In the genomic region with DNA sequence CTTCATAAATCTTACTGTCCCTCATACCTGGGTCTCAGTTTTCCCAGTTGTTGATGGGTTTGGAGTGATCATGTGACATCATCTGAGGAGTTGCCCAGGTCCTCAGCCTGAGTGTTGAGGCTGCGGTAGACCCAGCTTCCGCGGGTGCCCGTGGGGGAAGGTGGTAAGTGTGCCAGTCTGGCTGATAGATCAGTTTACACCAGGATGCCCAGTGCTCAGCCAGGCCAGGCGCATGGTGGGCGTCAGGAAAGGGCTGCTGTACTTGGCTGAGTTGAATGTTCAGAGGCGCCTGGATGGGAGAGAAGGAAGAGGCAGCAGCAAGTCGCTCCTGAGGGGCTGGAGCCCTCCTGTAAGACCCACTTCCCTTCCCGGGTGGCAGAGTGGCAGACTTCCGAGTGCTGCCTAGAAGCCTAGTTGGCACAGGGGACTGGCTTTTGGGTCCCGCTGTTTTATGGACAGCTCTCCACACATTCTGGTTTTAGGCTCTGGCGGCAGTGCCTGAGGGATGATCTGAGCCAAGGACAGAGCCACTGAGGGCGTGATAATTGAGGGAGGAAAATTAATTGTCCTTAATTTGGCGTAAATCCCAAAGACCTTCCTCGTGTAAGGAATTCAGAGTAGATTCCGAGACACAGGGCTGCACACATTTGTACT, we compare ENCODE assay signal across 12 cellular contexts. TPM values are rescaled to one million over a fixed set of nuclear protein-coding genes. Genes with fewer than 3 reads are reported as not detected.
A peak's percentile ranks its signal among the peaks of the same experiment; 100 is the strongest.
DNase-seq lines count a peak whose midpoint lies in the region; ATAC-seq and TF ChIP-seq lines count a peak whose summit lies in the region.
"Had no signal": no experiment of that assay in that cellular context is flagged by ENCODE, and none has a peak within 500 bp of the region (broad histone marks: within the 10 kb centered on the region; RNA-seq: fewer than 3 reads in every experiment).

No MANE protein-coding gene starts in this region.

- peaks cover 0 to 9% (median 0%) of the 10 kb centered on the region in 11 experiments; a peak in 1 of 22 replicates for H3K36me3 ChIP-seq in BLaER1 treated with 17β-estradiol and CSF1 and Interleukin-3, amounts not matched to agents 10 nM and 100 nM
- H3K36me3 ChIP-seq in MM.1S (replicated peaks; ENCODE audit: insufficient read depth, low read length), result no peaks in the 10 kb centered on the region
- no peaks in the 10 kb centered on the region for H3K36me3 ChIP-seq in neural progenitor cell
- peaks cover 9% of the 10 kb centered on the region for H3K36me3 ChIP-seq in A673 (ENCODE audit: insufficient read depth, low read length, poor library complexity, severe bottlenecking)
- H3K36me3 ChIP-seq: spleen had no signal

- DNase-seq in MM.1S (no peak), cerebellar cortex (ENCODE audit: low spot score) (peak; percentile 82), neural progenitor cell (ENCODE audit: low spot score) (no peak), EL (no peak), NCI-H2107 treated with DMSO at 0.1 percent for 48 hours (lab: John Stamatoyannopoulos, UW; ENCODE audit: unreplicated experiment) (no peak), A673 (ENCODE audit: low spot score) (no peak)
- DNase-seq: NCI-H1694 treated with DMSO at 0.1 percent for 48 hours had no signal

- H3K27me3 Mint-ChIP-seq in neural progenitor cell (ENCODE audit: insufficient read depth, low read depth), result peaks cover 15% of the 10 kb centered on the region

- H3K4me1 ChIP-seq in BLaER1 treated with 17β-estradiol and CSF1 and Interleukin-3, amounts not matched to agents 10 nM and 100 nM, result peaks cover 30 to 57% (median 41%) of the 10 kb centered on the region in 10 experiments
- H3K4me1 ChIP-seq in MM.1S (ENCODE audit: low read length), result no peaks in the 10 kb centered on the region
- peaks cover 28% of the 10 kb centered on the region for H3K4me1 ChIP-seq in neural progenitor cell
- peaks cover 23% of the 10 kb centered on the region for H3K4me1 ChIP-seq in A673 (ENCODE audit: insufficient read depth, low read length, poor library complexity, severe bottlenecking)

- no peak overlapping the region for H3K27ac Mint-ChIP-seq in neural progenitor cell
- H3K27ac Mint-ChIP-seq: dendritic cell treated with granulocyte-macrophage colony-stimulating factor and Interleukin-4, amounts not matched to agents 40 ng/mL and 50 ng/mL, for 4 days had no signal

- H4K20me1 ChIP-seq in BLaER1 treated with 17β-estradiol and CSF1 and Interleukin-3, amounts not matched to agents 10 nM and 100 nM, result peaks cover 0 to 10% (median 0%) of the 10 kb centered on the region in 11 experiments; a peak in 2 of 22 replicates
- H4K20me1 ChIP-seq in MM.1S (ENCODE audit: insufficient read depth, low read length), result no peaks in the 10 kb centered on the region
- peaks cover 67% of the 10 kb centered on the region for H4K20me1 ChIP-seq in neural progenitor cell (ENCODE audit: low read depth)

- H3F3A ChIP-seq in MM.1S (ENCODE audit: insufficient read depth, low read length) (no peaks in the 10 kb centered on the region), neural progenitor cell (ENCODE audit: low read depth) (peaks cover 9% of the 10 kb centered on the region)

- H3K4me3 Mint-ChIP-seq in neural progenitor cell, result no peak overlapping the region

- H3K4me3 ChIP-seq in BLaER1 treated with 17β-estradiol and CSF1 and Interleukin-3, amounts not matched to agents 10 nM and 100 nM, result peak overlapping the region in 4 of 10 experiments; percentile 56 to 63 (median 59); a peak in 6 of 20 replicates
- H3K4me3 ChIP-seq in MM.1S (ENCODE audit: low read length), result peak overlapping the region; percentile 63; the same call in 1 of the 2 replicates
- no peak overlapping the region for H3K4me3 ChIP-seq in neural progenitor cell
- H3K4me3 ChIP-seq in A673 (ENCODE audit: low read depth, low read length, poor library complexity, severe bottlenecking), result no peak overlapping the region
- H3K4me3 ChIP-seq: mucosa of descending colon had no signal

- TF ChIP-seq CTCF in MM.1S (IDR thresholded peaks at IDR 0.05; ENCODE audit: low read length), result no peak
- no peak for TF ChIP-seq CTCF in neural progenitor cell (IDR thresholded peaks at IDR 0.05)
- no peak for TF ChIP-seq CTCF in A673 (conservative IDR thresholded peaks at IDR 0.05; ENCODE audit: low read depth, low read length)

- no peak for ATAC-seq in HG02763 (IDR thresholded peaks at IDR 0.05; ENCODE audit: unreplicated experiment)

- no peaks in the 10 kb centered on the region for H3K9me3 Mint-ChIP-seq in neural progenitor cell
- H3K9me3 Mint-ChIP-seq: dendritic cell treated with granulocyte-macrophage colony-stimulating factor and Interleukin-4, amounts not matched to agents 40 ng/mL and 50 ng/mL, for 4 days had no signal

- no peaks in the 10 kb centered on the region for H3K27me3 ChIP-seq in BLaER1 treated with 17β-estradiol and CSF1 and Interleukin-3, amounts not matched to agents 10 nM and 100 nM
- H3K27me3 ChIP-seq in MM.1S (replicated peaks; ENCODE audit: insufficient read depth, low read length), result no peaks in the 10 kb centered on the region
- no peaks in the 10 kb centered on the region for H3K27me3 ChIP-seq in neural progenitor cell
- H3K27me3 ChIP-seq in A673 (replicated peaks; ENCODE audit: insufficient read depth, low read depth, low read length, poor library complexity), result no peaks in the 10 kb centered on the region

- H3K27ac ChIP-seq in BLaER1 treated with 17β-estradiol and CSF1 and Interleukin-3, amounts not matched to agents 10 nM and 100 nM, result no peak overlapping the region; a peak in 1 of 22 replicates
- H3K27ac ChIP-seq in MM.1S (ENCODE audit: low read length), result no peak overlapping the region
- no peak overlapping the region for H3K27ac ChIP-seq in neural progenitor cell
- H3K27ac ChIP-seq in A673 (ENCODE audit: low read depth, low read length, poor library complexity, severe bottlenecking), result no peak overlapping the region
- H3K27ac ChIP-seq: spleen had no signal

- peaks cover 14% of the 10 kb centered on the region for H3K36me3 Mint-ChIP-seq in neural progenitor cell

- no peaks in the 10 kb centered on the region for H3K9me2 ChIP-seq in MM.1S (replicated peaks; ENCODE audit: insufficient read depth, low read length)

- CTCF ChIA-PET in A673 (lab: Charles Lee), result no interaction called here

- intact Hi-C loops in A673 (cut with micrococcal nuclease; ENCODE audit: unreplicated experiment), result no loop called here

- H3K4me2 ChIP-seq in BLaER1 treated with 17β-estradiol and CSF1 and Interleukin-3, amounts not matched to agents 10 nM and 100 nM, result peak overlapping the region; percentile 89 to 98 (median 95); a peak in 20 of 22 replicates
- H3K4me2 ChIP-seq in MM.1S (ENCODE audit: low read depth, low read length), result peak overlapping the region; percentile 84
- peak overlapping the region; percentile 77 for H3K4me2 ChIP-seq in neural progenitor cell

- no peak overlapping the region for H2AFZ ChIP-seq in MM.1S (ENCODE audit: low read length)
- no peak overlapping the region for H2AFZ ChIP-seq in neural progenitor cell (replicated peaks)

- POLR2A ChIA-PET in A673 (lab: Charles Lee; ENCODE audit: low non-redundant PET), result no interaction called here

- H3K4me1 Mint-ChIP-seq in neural progenitor cell, result peaks cover 47% of the 10 kb centered on the region

- no peaks in the 10 kb centered on the region for H3K79me2 ChIP-seq in MM.1S (ENCODE audit: low read length)
- no peaks in the 10 kb centered on the region for H3K79me2 ChIP-seq in neural progenitor cell (ENCODE audit: low read depth)

- H3K9me3 ChIP-seq in BLaER1 treated with 17β-estradiol and CSF1 and Interleukin-3, amounts not matched to agents 10 nM and 100 nM (replicated peaks in 1 of 11), result no peaks in the 10 kb centered on the region
- H3K9me3 ChIP-seq in MM.1S (replicated peaks; ENCODE audit: insufficient read depth, low read length), result no peaks in the 10 kb centered on the region
- no peaks in the 10 kb centered on the region for H3K9me3 ChIP-seq in neural progenitor cell (ENCODE audit: low read depth)
- H3K9me3 ChIP-seq in A673 (ENCODE audit: low read depth, low read length, poor library complexity, severe bottlenecking), result no peaks in the 10 kb centered on the region
- H3K9me3 ChIP-seq: mucosa of descending colon, spleen had no signal

- peak overlapping the region in 1 of 11 experiments; percentile 58; a peak in 1 of 22 replicates for H3K9ac ChIP-seq in BLaER1 treated with 17β-estradiol and CSF1 and Interleukin-3, amounts not matched to agents 10 nM and 100 nM
- H3K9ac ChIP-seq in MM.1S (ENCODE audit: low read length) (no peak overlapping the region), neural progenitor cell (no peak overlapping the region)

- BruUV-seq in A673 (replicated peaks; lab: Mats Ljungman, UMichigan), result no TSS peak

RNA-seq across cellular contexts. Expression of a gene that starts 35.8 kb away (rescaled TPM):
- total RNA-seq in neural progenitor cell (ENCODE audit: low replicate concordance) (71.1 and 119 TPM in 2 replicates), A673 (2021) (110 and 118 TPM in 2 replicates)
